Comparison of ENCODE assay signal across 11 cellular contexts in the genomic region with DNA sequence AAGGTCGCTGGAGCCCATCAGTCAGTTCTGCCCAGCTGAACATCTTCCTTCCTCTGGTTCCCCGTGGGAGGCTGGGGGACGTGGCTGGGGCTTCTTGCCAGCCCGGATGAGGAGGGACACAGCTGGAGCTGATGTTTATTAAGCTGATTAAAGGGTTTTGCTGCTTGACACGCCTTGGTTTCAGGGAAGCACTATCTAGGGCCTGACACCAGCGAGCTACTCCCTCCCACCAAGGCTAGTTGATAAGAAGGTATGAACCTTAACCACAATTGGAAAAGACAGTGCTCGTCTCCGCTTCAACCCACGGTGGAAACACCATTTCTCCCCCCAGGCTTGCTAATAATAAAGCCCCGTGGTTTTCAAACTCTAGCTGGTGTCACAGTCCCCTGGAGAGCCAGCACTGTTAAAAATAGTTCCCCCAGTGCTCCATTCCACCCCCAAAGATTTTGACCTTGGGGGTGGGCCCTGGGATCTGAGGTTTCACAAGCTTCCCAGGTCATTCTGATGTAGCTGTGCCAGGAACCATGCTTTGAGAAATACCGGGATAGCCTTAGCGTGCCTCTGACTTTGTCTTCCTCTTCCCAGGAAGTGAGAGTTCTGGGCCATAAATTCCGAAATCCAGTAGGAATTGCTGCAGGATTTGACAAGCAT. TPM values are rescaled to one million over a fixed set of nuclear protein-coding genes. Genes with fewer than 3 reads are reported as not detected.
DNase-seq lines count a peak whose midpoint lies in the region; ATAC-seq lines count a peak whose summit lies in the region.
"Had no signal": no experiment of that assay in that cellular context is flagged by ENCODE, and none has a peak within 500 bp of the region (broad histone marks: within the 10 kb centered on the region; RNA-seq: fewer than 3 reads in every experiment).

No MANE protein-coding gene starts in this region.

- WGBS in mesendoderm (ENCODE audit: extremely low coverage, insufficient coverage, low lambda C conversion rate): no CpG with 5 or more reads among the region's 13 CpGs

- no peak overlapping the region for H2BK15ac ChIP-seq in mesendoderm (replicated peaks; ENCODE audit: low read depth)

- no peak overlapping the region for H3K9ac ChIP-seq in mesendoderm (ENCODE audit: low read length)

- peak; percentile 10 for DNase-seq in stimulated activated CD4-positive, alpha-beta T cell treated with anti-CD3 and anti-CD28 coated beads, Interleukin-15, amount 100 ng/mL, for 24 hours
- no peak for DNase-seq in stimulated activated CD4-positive, alpha-beta T cell treated with anti-CD3 and anti-CD28 coated beads, Interleukin-4, amount 100 ng/mL, for 4 hours
- DNase-seq in effector memory CD8-positive, alpha-beta T cell: no peak
- DNase-seq in mesendoderm (peak; percentile 90), occipital lobe (lab: John Stamatoyannopoulos, UW) (no peak)
- no peak for DNase-seq in stimulated activated CD4-positive, alpha-beta T cell treated with anti-CD3 and anti-CD28 coated beads, Interleukin-4, amount 100 ng/mL, for 24 hours
- DNase-seq: activated CD4-positive, alpha-beta T cell treated with anti-CD3 and anti-CD28 coated beads for 1 hour; NCI-H1694 treated with DMSO at 0.1 percent for 48 hours had no signal

- no peak overlapping the region for H4K8ac ChIP-seq in mesendoderm (ENCODE audit: low read depth, low read length)

- no peak overlapping the region for H2AK5ac ChIP-seq in mesendoderm (ENCODE audit: low read length)

- H3K27ac Mint-ChIP-seq in effector memory CD8-positive, alpha-beta T cell: peak overlapping the region; percentile 68 to 85

- H3K4me3 ChIP-seq in mesendoderm (ENCODE audit: low read length): no peak overlapping the region

- H3K56ac ChIP-seq in mesendoderm (ENCODE audit: low read length): no peak overlapping the region

- H3K27me3 Mint-ChIP-seq in effector memory CD8-positive, alpha-beta T cell: no peaks in the 10 kb centered on the region

- no peaks in the 10 kb centered on the region for H3K36me3 ChIP-seq in mesendoderm (ENCODE audit: control insufficient read depth, insufficient read depth, low read length)

- ATAC-seq in effector memory CD8-positive, alpha-beta T cell (replicated peaks): no peak
- ATAC-seq in HG03097 (IDR thresholded peaks at IDR 0.05; ENCODE audit: low FRiP score, unreplicated experiment) (no peak), GM21423 (IDR thresholded peaks at IDR 0.05; ENCODE audit: unreplicated experiment) (no peak)
- ATAC-seq: sciatic nerve had no signal

- H3K4me1 Mint-ChIP-seq in effector memory CD8-positive, alpha-beta T cell (ENCODE audit: low read depth in 2 of 2): peaks cover 11 to 33% of the 10 kb centered on the region in 2 donors

- peaks cover 2% of the 10 kb centered on the region for H3K4me1 ChIP-seq in mesendoderm (ENCODE audit: control insufficient read depth, low read depth, low read length)

- no peak overlapping the region for H3K4me2 ChIP-seq in mesendoderm (ENCODE audit: low read length)

- no peak overlapping the region for H3K18ac ChIP-seq in mesendoderm (ENCODE audit: low read length)

- peaks cover 14% of the 10 kb centered on the region for H3K36me3 Mint-ChIP-seq in effector memory CD8-positive, alpha-beta T cell (ENCODE audit: insufficient read depth)

- no peaks in the 10 kb centered on the region for H3K79me1 ChIP-seq in mesendoderm (ENCODE audit: low read length)

- H2BK5ac ChIP-seq in mesendoderm (ENCODE audit: low read length): no peak overlapping the region

- no peak overlapping the region for H3K4ac ChIP-seq in mesendoderm (ENCODE audit: low read depth, low read length)

- no peak overlapping the region for H4K5ac ChIP-seq in mesendoderm (ENCODE audit: low read length)

- peak overlapping the region; percentile 42 for H3K27ac ChIP-seq in mesendoderm (ENCODE audit: low read depth, low read length)

- no peaks in the 10 kb centered on the region for H3K9me3 Mint-ChIP-seq in effector memory CD8-positive, alpha-beta T cell

- H2BK120ac ChIP-seq in mesendoderm (ENCODE audit: low read depth, low read length): no peak overlapping the region

- H3K27me3 ChIP-seq in mesendoderm (ENCODE audit: insufficient read depth, low read length, poor library complexity): no peaks in the 10 kb centered on the region

- no peak overlapping the region for H3K23ac ChIP-seq in mesendoderm (ENCODE audit: low read length)

- H3K79me2 ChIP-seq in mesendoderm (ENCODE audit: control insufficient read depth, insufficient read depth, low read length): no peaks in the 10 kb centered on the region

- peak overlapping the region in 1 of 2 donors; percentile 37 for H3K4me3 Mint-ChIP-seq in effector memory CD8-positive, alpha-beta T cell

RNA-seq across cellular contexts. Expression of a gene that starts 5.5 kb away (rescaled TPM):
- 11.0 TPM for polyA plus RNA-seq in mesendoderm (2013, experiment 1 of 2)
- 10.0 TPM for polyA plus RNA-seq in mesendoderm (2013, experiment 2 of 2)
- total RNA-seq in occipital lobe: 3.9 TPM

RNA-seq across cellular contexts. Expression of a gene that starts 13.8 kb away (rescaled TPM):
- polyA plus RNA-seq in mesendoderm (2013, experiment 1 of 2): 0.03 TPM
- polyA plus RNA-seq in mesendoderm (2013, experiment 2 of 2): 0.04 TPM
- 0.16 TPM for total RNA-seq in occipital lobe

RNA-seq across cellular contexts. Expression of a gene that starts 40.3 kb away (rescaled TPM):
- not detected for polyA plus RNA-seq in mesendoderm (2013, experiment 1 of 2)
- not detected for polyA plus RNA-seq in mesendoderm (2013, experiment 2 of 2)
- 1.4 TPM for total RNA-seq in occipital lobe

RNA-seq across cellular contexts. Expression of a gene that starts 49.0 kb away (rescaled TPM):
- 0.03 TPM for polyA plus RNA-seq in mesendoderm (2013, experiment 1 of 2)
- polyA plus RNA-seq in mesendoderm (2013, experiment 2 of 2): not detected
- total RNA-seq in occipital lobe: not detected

Comparison
In these comparisons a context has a peak if more than half of its experiments do, and no peak if none do; other contexts are left out.
1. DNase-seq: peak in stimulated activated CD4-positive, alpha-beta T cell treated with anti-CD3 and anti-CD28 coated beads, Interleukin-15, amount 100 ng/mL, for 24 hours (single experiment) and mesendoderm (single experiment); none in stimulated activated CD4-positive, alpha-beta T cell treated with anti-CD3 and anti-CD28 coated beads, Interleukin-4, amount 100 ng/mL, for 4 hours (0 of 2), effector memory CD8-positive, alpha-beta T cell (0 of 3), occipital lobe (single experiment) and stimulated activated CD4-positive, alpha-beta T cell treated with anti-CD3 and anti-CD28 coated beads, Interleukin-4, amount 100 ng/mL, for 24 hours (single experiment).